Comparison of ENCODE assay signal across 20 cellular contexts in the genomic region with DNA sequence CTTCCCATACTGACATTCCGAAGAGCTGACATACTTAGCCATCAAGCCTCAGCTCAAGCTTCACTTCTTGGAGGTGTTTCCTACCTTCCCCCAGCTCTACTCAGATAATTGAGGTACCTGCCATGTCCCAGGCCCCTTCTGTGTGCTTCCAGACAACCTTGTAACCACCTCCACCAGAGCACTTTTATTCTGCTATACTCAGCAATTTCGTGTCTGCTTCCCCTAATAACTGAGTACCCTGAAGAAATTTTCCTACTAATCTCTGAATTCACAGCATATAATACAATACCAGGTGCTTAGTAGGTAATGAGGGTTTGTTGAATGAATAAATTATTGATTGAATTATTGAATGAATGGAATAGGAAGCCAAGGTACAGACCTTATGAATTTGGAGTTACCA.
DNase-seq lines count a peak whose midpoint lies in the region; ATAC-seq, FAIRE-seq and TF ChIP-seq lines count a peak whose summit lies in the region.
"Had no signal": no experiment of that assay in that cellular context is flagged by ENCODE, and none has a peak within 500 bp of the region (broad histone marks: within the 10 kb centered on the region; RNA-seq: fewer than 3 reads in every experiment).

No MANE protein-coding gene starts in this region.

- H3K23ac ChIP-seq in IMR-90 (ENCODE audit: low read depth, low read length), result no peak overlapping the region
- no peak overlapping the region for H3K23ac ChIP-seq in H9 (ENCODE audit: insufficient read length, low read depth, low read length)

- H2BK20ac ChIP-seq in IMR-90 (ENCODE audit: low read depth, low read length) (no peak overlapping the region), H9 (ENCODE audit: low read depth, low read length, poor library complexity, severe bottlenecking) (no peak overlapping the region)

- no peaks in the 10 kb centered on the region for H3K36me3 ChIP-seq in IMR-90 (ENCODE audit: control insufficient read depth, insufficient read depth, low read length)
- H3K36me3 ChIP-seq in astrocyte (ENCODE audit: insufficient read depth, low read length), result no peaks in the 10 kb centered on the region
- H3K36me3 ChIP-seq: BLaER1, HAP-1 had no signal

- no peaks in the 10 kb centered on the region for H3K23me2 ChIP-seq in H9 (ENCODE audit: insufficient read length, low read depth, low read length, poor library complexity, severe bottlenecking)

- TF ChIP-seq POLR2A in A549 (IDR thresholded peaks at IDR 0.05; ENCODE audit: low read length) (no peak), IMR-90 (IDR thresholded peaks at IDR 0.05; ENCODE audit: low read depth, low read length) (no peak)

- in situ Hi-C loops in IMR-90 (cut with MboI; ENCODE audit: low sequenced_read_pairs), result no loop called here

- H3K14ac ChIP-seq in IMR-90 (replicated peaks; ENCODE audit: low read depth, low read length), result no peak overlapping the region
- no peak overlapping the region for H3K14ac ChIP-seq in H9 (ENCODE audit: insufficient read depth, low read length)

- H4K5ac ChIP-seq in IMR-90 (ENCODE audit: low read depth, low read length) (no peak overlapping the region), H9 (ENCODE audit: insufficient read length, low read depth, low read length) (no peak overlapping the region)

- no peak for TF ChIP-seq EP300 in A549 (IDR thresholded peaks at IDR 0.05)

- TF ChIP-seq CTCF in A549 (IDR thresholded peaks at IDR 0.05) (no peak), IMR-90 (conservative IDR thresholded peaks at IDR 0.05; ENCODE audit: low read depth, low read length) (no peak), astrocyte (IDR thresholded peaks at IDR 0.05; ENCODE audit: insufficient read depth, low read depth, low read length) (no peak), H9 (conservative IDR thresholded peaks at IDR 0.05) (no peak), D721Med (IDR thresholded peaks at IDR 0.05; ENCODE audit: insufficient read depth, missing control alignments) (no peak)

- no peak overlapping the region for H3K56ac ChIP-seq in IMR-90 (ENCODE audit: extremely low read depth, insufficient read depth, low read length)
- no peak overlapping the region for H3K56ac ChIP-seq in H9 (ENCODE audit: insufficient read length, low read depth, low read length)

- H3K4me2 ChIP-seq in A549 (no peak overlapping the region), IMR-90 (ENCODE audit: low read depth, low read length) (no peak overlapping the region), astrocyte (ENCODE audit: low read length) (no peak overlapping the region), H9 (ENCODE audit: insufficient read depth, insufficient read length, low read length) (no peak overlapping the region)
- H3K4me2 ChIP-seq: BLaER1, GM23338 had no signal

- peak overlapping the region; percentile 41 for H3K27ac Mint-ChIP-seq in astrocyte (ENCODE audit: unreplicated experiment)
- no peak overlapping the region; a peak in 1 of 7 replicates for H3K27ac Mint-ChIP-seq in H9
- H3K27ac Mint-ChIP-seq: B cell; CD8-positive, alpha-beta T cell; GM23338; HFFc6 had no signal

- no TSS peak for BruUV-seq in IMR-90 (replicated peaks; lab: Mats Ljungman, UMichigan)

- H2BK5ac ChIP-seq in IMR-90 (ENCODE audit: low read depth, low read length, poor library complexity, severe bottlenecking), result no peak overlapping the region
- H2BK5ac ChIP-seq in H9 (ENCODE audit: insufficient read length, low read length), result no peak overlapping the region

- H2AFZ ChIP-seq in IMR-90 (replicated peaks; ENCODE audit: low read length, poor library complexity), result no peak overlapping the region
- H2AFZ ChIP-seq in astrocyte (ENCODE audit: low read depth, low read length), result no peak overlapping the region
- H2AFZ ChIP-seq in H9 (ENCODE audit: low read length), result no peak overlapping the region
- H2AFZ ChIP-seq: GM23338 had no signal

- H3K27me3 Mint-ChIP-seq in astrocyte (ENCODE audit: low read depth, unreplicated experiment), result peaks cover 24% of the 10 kb centered on the region
- H3K27me3 Mint-ChIP-seq in H9 (ENCODE audit: low read depth), result peaks cover 3% of the 10 kb centered on the region

- no peak overlapping the region for H2AK9ac ChIP-seq in IMR-90 (replicated peaks; ENCODE audit: low read depth, low read length, poor library complexity)

- H2BK15ac ChIP-seq in IMR-90 (ENCODE audit: low read depth, low read length) (no peak overlapping the region), H9 (ENCODE audit: low read depth, low read length) (no peak overlapping the region)

- no peaks in the 10 kb centered on the region for H4K20me1 ChIP-seq in IMR-90 (ENCODE audit: insufficient read depth, low read length)
- no peaks in the 10 kb centered on the region for H4K20me1 ChIP-seq in astrocyte (ENCODE audit: insufficient read depth, low read length)
- H4K20me1 ChIP-seq in H9 (ENCODE audit: control insufficient read depth, insufficient read depth, insufficient read length), result no peaks in the 10 kb centered on the region
- H4K20me1 ChIP-seq: BLaER1 had no signal

- H4K8ac ChIP-seq in IMR-90 (ENCODE audit: low read depth in 2 of 2, low read length in 2 of 2) (no peak overlapping the region), H9 (replicated peaks; ENCODE audit: insufficient read length, low read depth, low read length) (no peak overlapping the region)

- intact Hi-C loops in IMR-90 (cut with micrococcal nuclease), result no loop called here

- H3K4me1 ChIP-seq in A549 (no peaks in the 10 kb centered on the region), IMR-90 (ENCODE audit: control insufficient read depth, insufficient read depth, low read length) (no peaks in the 10 kb centered on the region), astrocyte (ENCODE audit: insufficient read depth, low read length) (no peaks in the 10 kb centered on the region), H9 (ENCODE audit: insufficient read depth, low read length) (no peaks in the 10 kb centered on the region)
- H3K4me1 ChIP-seq: BLaER1, Caco-2, HAP-1 had no signal

- H3K9me3 ChIP-seq in A549 (no peaks in the 10 kb centered on the region), IMR-90 (ENCODE audit: control insufficient read depth, insufficient read depth, low read length) (no peaks in the 10 kb centered on the region; the same call in 1 of the 2 replicates), astrocyte (ENCODE audit: insufficient read depth, low read depth, low read length) (no peaks in the 10 kb centered on the region), H9 (ENCODE audit: control insufficient read depth, low read depth, low read length) (no peaks in the 10 kb centered on the region)
- H3K9me3 ChIP-seq: BLaER1, Caco-2, HAP-1 had no signal

- no peaks in the 10 kb centered on the region for H3K36me3 Mint-ChIP-seq in astrocyte (ENCODE audit: low read depth, unreplicated experiment)
- H3K36me3 Mint-ChIP-seq in H9 (ENCODE audit: insufficient read depth in 1 of 3, low read depth in 3 of 3), result no peaks in the 10 kb centered on the region; a peak in 1 of 7 replicates
- H3K36me3 Mint-ChIP-seq: CD4-positive, CD25-positive, alpha-beta regulatory T cell; CD8-positive, alpha-beta T cell had no signal

- H4K91ac ChIP-seq in IMR-90 (ENCODE audit: insufficient read depth, low read depth, low read length) (no peak overlapping the region), H9 (ENCODE audit: insufficient read length, low read depth, low read length) (no peak overlapping the region)

- H3K27ac ChIP-seq in A549 (no peak overlapping the region), IMR-90 (ENCODE audit: insufficient read depth, low read length) (no peak overlapping the region), astrocyte (ENCODE audit: low read depth, low read length) (no peak overlapping the region), H9 (ENCODE audit: insufficient read length, low read depth, low read length) (no peak overlapping the region)
- H3K27ac ChIP-seq: BLaER1, C4-2B had no signal

- H2BK12ac ChIP-seq in H9 (ENCODE audit: insufficient read length, low read depth, low read length), result no peak overlapping the region

- POLR2A ChIA-PET in A549 (lab: Yijun Ruan, JAX) (no interaction called here), IMR-90 (lab: Charles Lee; ENCODE audit: unreplicated experiment) (no interaction called here)

- H3K27me3 ChIP-seq in IMR-90 (ENCODE audit: control insufficient read depth, insufficient read depth, low read length) (peaks cover 14% of the 10 kb centered on the region), astrocyte (ENCODE audit: insufficient read depth, low read length) (no peaks in the 10 kb centered on the region), H9 (ENCODE audit: insufficient read depth, low read length) (peaks cover 2% of the 10 kb centered on the region; the same call in 1 of the 2 replicates)
- H3K27me3 ChIP-seq: BLaER1 had no signal

- peaks cover 3% of the 10 kb centered on the region for H3K4me1 Mint-ChIP-seq in astrocyte (ENCODE audit: low read depth, unreplicated experiment)
- peaks cover 0 to 2% of the 10 kb centered on the region in 2 experiments; a peak in 1 of 4 replicates for H3K4me1 Mint-ChIP-seq in H9
- H3K4me1 Mint-ChIP-seq: B cell; CD4-positive, CD25-positive, alpha-beta regulatory T cell; GM23338 had no signal

- H3K79me1 ChIP-seq in IMR-90 (ENCODE audit: low read depth in 1 of 2, low read length in 2 of 2) (no peaks in the 10 kb centered on the region), H9 (ENCODE audit: insufficient read depth, low read depth, low read length, poor library complexity, severe bottlenecking) (no peaks in the 10 kb centered on the region)

- TF ChIP-seq RAD21 in A549 (conservative IDR thresholded peaks at IDR 0.05 in 1 of 2, IDR thresholded peaks at IDR 0.05 in 1 of 2) (no peak), IMR-90 (IDR thresholded peaks at IDR 0.05; ENCODE audit: low read length) (no peak)

- no peaks in the 10 kb centered on the region for H3K79me2 ChIP-seq in astrocyte (ENCODE audit: insufficient read depth, low read length)
- no peaks in the 10 kb centered on the region for H3K79me2 ChIP-seq in H9 (ENCODE audit: insufficient read depth, low read length)

- peaks cover 3% of the 10 kb centered on the region for H3K9me3 Mint-ChIP-seq in astrocyte (ENCODE audit: unreplicated experiment)
- peaks cover 55 to 63% of the 10 kb centered on the region in 2 experiments for H3K9me3 Mint-ChIP-seq in H9
- H3K9me3 Mint-ChIP-seq: CD8-positive, alpha-beta T cell; GM23338; HFFc6 had no signal

- H3K18ac ChIP-seq in IMR-90 (ENCODE audit: low read depth, low read length) (no peak overlapping the region), H9 (ENCODE audit: insufficient read length, low read depth, low read length) (no peak overlapping the region)

- H3K4me3 Mint-ChIP-seq in astrocyte (ENCODE audit: unreplicated experiment), result no peak overlapping the region
- no peak overlapping the region for H3K4me3 Mint-ChIP-seq in H9
- H3K4me3 Mint-ChIP-seq: B cell; CD4-positive, CD25-positive, alpha-beta regulatory T cell; CD8-positive, alpha-beta T cell; GM23338; HFFc6 had no signal

- no peak for ATAC-seq in A549
- ATAC-seq in IMR-90 (ENCODE audit: low read depth), result no peak
- no peak for ATAC-seq in GM18861 (IDR thresholded peaks at IDR 0.05; ENCODE audit: unreplicated experiment)
- ATAC-seq: CD8-positive, alpha-beta T cell; GM12878; GM23338 had no signal

- H2AK5ac ChIP-seq in IMR-90 (ENCODE audit: low read depth, low read length) (no peak overlapping the region), H9 (ENCODE audit: insufficient read length, low read length) (no peak overlapping the region)

- H3K4ac ChIP-seq in IMR-90 (ENCODE audit: low read depth, low read length) (no peak overlapping the region), H9 (ENCODE audit: low read depth, low read length) (no peak overlapping the region)

- no peak overlapping the region for H3K4me3 ChIP-seq in A549
- no peak overlapping the region for H3K4me3 ChIP-seq in IMR-90 (ENCODE audit: insufficient read depth, low read depth, low read length)
- H3K4me3 ChIP-seq in astrocyte (ENCODE audit: insufficient read depth, low read depth, low read length), result no peak overlapping the region
- H3K4me3 ChIP-seq: BLaER1, GM12878, GM23338, HAP-1 had no signal

- H3K9me1 ChIP-seq in IMR-90 (ENCODE audit: insufficient read depth, low read length), result no peaks in the 10 kb centered on the region

- H3K9ac ChIP-seq in IMR-90 (ENCODE audit: low read depth, low read length) (no peak overlapping the region), astrocyte (ENCODE audit: low read length) (no peak overlapping the region), H9 (ENCODE audit: extremely low read depth, insufficient read length, low read length) (no peak overlapping the region)
- H3K9ac ChIP-seq: BLaER1 had no signal

- H2BK120ac ChIP-seq in IMR-90 (ENCODE audit: low read depth, low read length) (no peak overlapping the region), H9 (ENCODE audit: low read depth, low read length, poor library complexity, severe bottlenecking) (no peak overlapping the region)

- CTCF ChIA-PET in A549 (lab: Yijun Ruan, JAX) (no interaction called here), IMR-90 (lab: Yijun Ruan, JAX) (no interaction called here)

- 21% methylated on average over 2 of the region's 2 CpGs for WGBS in A549 (ENCODE audit: missing lambda C conversion rate)
- WGBS in IMR-90 (ENCODE audit: extremely low coverage in 2 of 2, insufficient read length in 1 of 2), 2 experiments, result 75% methylated on average over 1 of the region's 2 CpGs; no CpG with 5 or more reads in 1 of the 2 experiments
- WGBS in H9 (ENCODE audit: extremely low coverage, insufficient read length, low lambda C conversion rate), result no CpG with 5 or more reads among the region's 2 CpGs

- DNase-seq in A549 (ENCODE audit: low read depth in 1 of 2, low spot score in 1 of 2) (no peak), IMR-90 (no peak), astrocyte (ENCODE audit: low read depth) (no peak), H9 (no peak), D721Med (ENCODE audit: insufficient read length, low spot score) (no peak)
- DNase-seq: Caco-2; CD4-positive, CD25-positive, alpha-beta regulatory T cell; CD8-positive, alpha-beta T cell; DMS 273 treated with DMSO at 0.1 percent for 48 hours; DMS79; EL; GDM1; HFFc6 had no signal

- no peak for FAIRE-seq in A549 (lab: Jason Lieb, UNC)
- no peak for FAIRE-seq in astrocyte (lab: Jason Lieb, UNC)
- no peak for FAIRE-seq in D721Med (lab: Jason Lieb, UNC)
- FAIRE-seq: GM12878 had no signal

- H3T11ph ChIP-seq in H9 (ENCODE audit: low read length), result no peak overlapping the region

- dilution Hi-C loops in IMR-90 (cut with HindIII; ENCODE audit: low sequenced_read_pairs, unreplicated experiment), result no loop called here
